ENCODE assay signal across 20 cellular contexts in genomic region chr9:69028754-69029153, GRCh38. TPM values are rescaled to one million over a fixed set of nuclear protein-coding genes. Genes with fewer than 3 reads are reported as not detected.
DNase-seq lines count a peak whose midpoint lies in the region; TF ChIP-seq lines count a peak whose summit lies in the region.
"Had no signal": no experiment of that assay in that cellular context is flagged by ENCODE, and none has a peak within 500 bp of the region (broad histone marks: within the 10 kb centered on the region; RNA-seq: fewer than 3 reads in every experiment).

No MANE protein-coding gene starts in this region.

- H3K27me3 ChIP-seq in CD8-positive, alpha-beta memory T cell (ENCODE audit: insufficient read depth, low read length, poor library complexity, severe bottlenecking): no peaks in the 10 kb centered on the region
- H3K27me3 ChIP-seq in esophagus squamous epithelium (no peaks in the 10 kb centered on the region), spleen (replicated peaks in 1 of 7) (no peaks in the 10 kb centered on the region)

- no peak for TF ChIP-seq POLR2A in esophagus squamous epithelium (IDR thresholded peaks at IDR 0.05)
- TF ChIP-seq POLR2A in spleen (IDR thresholded peaks at IDR 0.05): no peak

- H3K4me3 Mint-ChIP-seq in CD8-positive, alpha-beta memory T cell: peak overlapping the region in 4 of 7 donors; percentile 3 to 72 (median 58)
- H3K4me3 Mint-ChIP-seq in activated CD4-positive, alpha-beta memory T cell treated with anti-CD3 and anti-CD28 coated beads, Interleukin-2, amount 10 ng/mL, durations not matched to agents 7 days and 5 days: no peak overlapping the region

- intact Hi-C loops in esophagus squamous epithelium (cut with DNase I) (no loop called here), spleen (cut with DNase I; ENCODE audit: low total_unique reads) (no loop called here)

- H3K4me3 ChIP-seq in CD8-positive, alpha-beta memory T cell (ENCODE audit: low read length): no peak overlapping the region
- H3K4me3 ChIP-seq in esophagus squamous epithelium (no peak overlapping the region), spleen (no peak overlapping the region)
- H3K4me3 ChIP-seq: coronary artery, smooth muscle cell, thoracic aorta had no signal

- peaks cover 23 to 39% (median 30%) of the 10 kb centered on the region in 3 donors for H3K4me1 Mint-ChIP-seq in CD8-positive, alpha-beta memory T cell
- H3K4me1 Mint-ChIP-seq in activated CD4-positive, alpha-beta memory T cell treated with anti-CD3 and anti-CD28 coated beads, Interleukin-2, amount 10 ng/mL, durations not matched to agents 7 days and 5 days: peaks cover 62% of the 10 kb centered on the region

- POLR2A ChIA-PET in CD8-positive, alpha-beta memory T cell (lab: Charles Lee): interaction anchor here (0.6 kb wide), 1 partner anchor 17 kb away, joined by 3 read pairs; no protein-coding TSS in a partner anchor
- POLR2A ChIA-PET in activated CD4-positive, alpha-beta memory T cell treated with anti-CD3 and anti-CD28 coated beads, Interleukin-2, amount 10 ng/mL, durations not matched to agents 7 days and 5 days (lab: Charles Lee): interaction anchor here (1.0 to 1.8 kb wide), 3 partner anchors 9 to 56 kb away, joined by 3 to 11 read pairs (median 3); no protein-coding TSS in a partner anchor

- H3K9me3 Mint-ChIP-seq in CD8-positive, alpha-beta memory T cell: no peaks in the 10 kb centered on the region
- H3K9me3 Mint-ChIP-seq in activated CD4-positive, alpha-beta memory T cell treated with anti-CD3 and anti-CD28 coated beads, Interleukin-2, amount 10 ng/mL, durations not matched to agents 7 days and 5 days: peaks cover 8% of the 10 kb centered on the region

- H3K36me3 ChIP-seq in CD8-positive, alpha-beta memory T cell (ENCODE audit: insufficient read depth, low read length): no peaks in the 10 kb centered on the region
- no peaks in the 10 kb centered on the region for H3K36me3 ChIP-seq in esophagus squamous epithelium
- H3K36me3 ChIP-seq in spleen: no peaks in the 10 kb centered on the region
- H3K36me3 ChIP-seq: thoracic aorta had no signal

- peak overlapping the region in 2 of 8 donors; percentile 35 to 36 for H3K27ac Mint-ChIP-seq in CD8-positive, alpha-beta memory T cell
- H3K27ac Mint-ChIP-seq in activated CD4-positive, alpha-beta memory T cell treated with anti-CD3 and anti-CD28 coated beads, Interleukin-2, amount 10 ng/mL, durations not matched to agents 7 days and 5 days: peak overlapping the region; percentile 76

- WGBS in esophagus squamous epithelium, 2 donors: 75 to 84% methylated on average over 2 of the region's 2 CpGs
- 32 to 56% (median 47%) methylated on average over 2 of the region's 2 CpGs for WGBS in spleen, 5 donors

- H3K36me3 Mint-ChIP-seq in CD8-positive, alpha-beta memory T cell: no peaks in the 10 kb centered on the region
- H3K36me3 Mint-ChIP-seq in activated CD4-positive, alpha-beta memory T cell treated with anti-CD3 and anti-CD28 coated beads, Interleukin-2, amount 10 ng/mL, durations not matched to agents 7 days and 5 days (ENCODE audit: low read depth): peaks cover 13% of the 10 kb centered on the region

- TF ChIP-seq CTCF in esophagus squamous epithelium (IDR thresholded peaks at IDR 0.05) (no peak), spleen (IDR thresholded peaks at IDR 0.05 in 8 of 11, conservative IDR thresholded peaks at IDR 0.05 in 3 of 11) (no peak)

- peaks cover 30% of the 10 kb centered on the region for H3K4me1 ChIP-seq in CD8-positive, alpha-beta memory T cell (ENCODE audit: insufficient read depth, low read length)
- H3K4me1 ChIP-seq in esophagus squamous epithelium (no peaks in the 10 kb centered on the region), spleen (peaks cover 0 to 21% (median 12%) of the 10 kb centered on the region in 6 donors)

- CTCF ChIA-PET in CD8-positive, alpha-beta memory T cell (lab: Charles Lee): interaction anchor here (1.4 kb wide), 1 partner anchor 9 kb away, joined by 5 read pairs; no protein-coding TSS in a partner anchor
- CTCF ChIA-PET in activated CD4-positive, alpha-beta memory T cell treated with anti-CD3 and anti-CD28 coated beads, Interleukin-2, amount 10 ng/mL, durations not matched to agents 7 days and 5 days (lab: Charles Lee): interaction anchor here (0.6 to 3.5 kb wide), 15 partner anchors 8 to 661 kb away, joined by 3 to 32 read pairs (median 4); partner anchors contain the start of gene PIP5K1B

- peak in 2 of 5 donors; percentile 53 to 75 for DNase-seq in CD8-positive, alpha-beta memory T cell
- peak; percentile 58 for DNase-seq in MV-4-11 (lab: John Stamatoyannopoulos, UW)
- peak; percentile 73 for DNase-seq in activated CD4-positive, alpha-beta memory T cell treated with anti-CD3 and anti-CD28 coated beads, Interleukin-2, amount 10 ng/mL, durations not matched to agents 7 days and 5 days
- DNase-seq in islet precursor cell: peak; percentile 11
- no peak for DNase-seq in esophagus squamous epithelium (lab: John Stamatoyannopoulos, UW)
- no peak for DNase-seq in anterior cingulate cortex (lab: John Stamatoyannopoulos, UW)
- DNase-seq in spleen: no peak
- DNase-seq: C1 segment of cervical spinal cord, erythroblast, head of caudate nucleus, left cardiac atrium, NCI-H2029, NCI-H526 treated with DMSO at 0.1 percent for 48 hours had no signal

- H3K27ac ChIP-seq in CD8-positive, alpha-beta memory T cell (ENCODE audit: low read depth, low read length): no peak overlapping the region
- no peak overlapping the region for H3K27ac ChIP-seq in esophagus squamous epithelium
- H3K27ac ChIP-seq in spleen: no peak overlapping the region
- H3K27ac ChIP-seq: coronary artery, thoracic aorta had no signal

- H3K9me3 ChIP-seq in CD8-positive, alpha-beta memory T cell (ENCODE audit: low read length): no peaks in the 10 kb centered on the region
- H3K9me3 ChIP-seq in esophagus squamous epithelium (no peaks in the 10 kb centered on the region), spleen (peaks cover 0 to 6% (median 0%) of the 10 kb centered on the region in 8 donors)
- H3K9me3 ChIP-seq: thoracic aorta had no signal

- peaks cover 1 to 3% of the 10 kb centered on the region in 2 donors for H3K27me3 Mint-ChIP-seq in CD8-positive, alpha-beta memory T cell
- H3K27me3 Mint-ChIP-seq in activated CD4-positive, alpha-beta memory T cell treated with anti-CD3 and anti-CD28 coated beads, Interleukin-2, amount 10 ng/mL, durations not matched to agents 7 days and 5 days: no peaks in the 10 kb centered on the region

RNA-seq across cellular contexts. Expression of gene FXN, which starts 6.8 kb away (rescaled TPM):
- 10 to 100 TPM; 30.0 to 31.1 TPM for total RNA-seq in CD8-positive, alpha-beta memory T cell
- 56.1 TPM for polyA plus RNA-seq in CD8-positive, alpha-beta memory T cell
- 10 to 100 TPM; 21.8 to 22.5 TPM for total RNA-seq in activated CD4-positive, alpha-beta memory T cell treated with anti-CD3 and anti-CD28 coated beads, Interleukin-2, amount 10 ng/mL, durations not matched to agents 7 days and 5 days
- 1 to 10 TPM; 1.8 to 6.1 (median 3.9) TPM for total RNA-seq in esophagus squamous epithelium
- 10 to 100 TPM; 11.1 to 25.3 (median 17.8) TPM for total RNA-seq in spleen
- 10 to 100 TPM; 11.3 to 17.0 (median 13.3) TPM for polyA plus RNA-seq in spleen

RNA-seq across cellular contexts. Expression of gene PRKACG, which starts 14.8 kb away (rescaled TPM):
- total RNA-seq in CD8-positive, alpha-beta memory T cell: not detected
- polyA plus RNA-seq in CD8-positive, alpha-beta memory T cell: not detected
- total RNA-seq in activated CD4-positive, alpha-beta memory T cell treated with anti-CD3 and anti-CD28 coated beads, Interleukin-2, amount 10 ng/mL, durations not matched to agents 7 days and 5 days: not detected
- total RNA-seq in esophagus squamous epithelium (not detected), spleen (not detected)
- polyA plus RNA-seq in spleen: not detected
- total RNA-seq: activated CD8-positive, alpha-beta memory T cell treated with anti-CD3 and anti-CD28 coated beads for 36 hours; left cardiac atrium; mucosa of gallbladder; posterior vena cava; smooth muscle cell; T-helper 1 cell treated with Interleukin-12 subunit alpha and Interleukin-12 subunit beta and Interleukin-4 antibody, amounts not matched to agents 30 ng/mL and 1 ng/mL, for 36 hours; thoracic aorta had no signal
- polyA plus RNA-seq: smooth muscle cell had no signal

Comparison
In these comparisons a context has a peak if more than half of its experiments do, and no peak if none do; other contexts are left out.
1. DNase-seq: peak in MV-4-11 (single experiment), activated CD4-positive, alpha-beta memory T cell treated with anti-CD3 and anti-CD28 coated beads, Interleukin-2, amount 10 ng/mL, durations not matched to agents 7 days and 5 days (single experiment) and islet precursor cell (single experiment); none in esophagus squamous epithelium (single experiment), anterior cingulate cortex (0 of 58) and spleen (single experiment).